ENCODE assay signal across 19 cellular contexts in genomic region chr7:150520145-150520544, GRCh38. TPM values are rescaled to one million over a fixed set of nuclear protein-coding genes. Genes with fewer than 3 reads are reported as not detected.
DNase-seq lines count a peak whose midpoint lies in the region; ATAC-seq, FAIRE-seq and TF ChIP-seq lines count a peak whose summit lies in the region.
"Had no signal": no experiment of that assay in that cellular context is flagged by ENCODE, and none has a peak within 500 bp of the region (broad histone marks: within the 10 kb centered on the region; RNA-seq: fewer than 3 reads in every experiment).

No MANE protein-coding gene starts in this region.

- peak overlapping the region; percentile 97 for H3K4me3 Mint-ChIP-seq in stimulated activated naive CD8-positive, alpha-beta T cell treated with anti-CD3 and anti-CD28 coated beads, Interleukin-15, Interleukin-2, amounts not matched to agents 100 ng/mL and 50 ng/mL, for 24 hours
- H3K4me3 Mint-ChIP-seq: endodermal cell had no signal

- H3K18ac ChIP-seq in H1 (ENCODE audit: extremely low read depth, low read length) = no peak overlapping the region

- no peaks in the 10 kb centered on the region for H4K20me1 ChIP-seq in H1 (replicated peaks in 1 of 2; ENCODE audit: control insufficient read depth in 1 of 2, insufficient read depth in 2 of 2, low read length in 2 of 2)
- no peaks in the 10 kb centered on the region for H4K20me1 ChIP-seq in PC-9 (ENCODE audit: insufficient read depth)

- no peak overlapping the region for H2BK5ac ChIP-seq in H1 (ENCODE audit: low read depth, low read length)

- no peak for TF ChIP-seq CTCF in H1 (IDR thresholded peaks at IDR 0.05; ENCODE audit: control extremely low read depth in 1 of 3, insufficient read depth in 1 of 3, low read depth in 1 of 3, low read length in 3 of 3)
- no peak for TF ChIP-seq CTCF in PC-9 (conservative IDR thresholded peaks at IDR 0.05)
- TF ChIP-seq CTCF in dorsolateral prefrontal cortex (IDR thresholded peaks at IDR 0.05 in 54 of 56, conservative IDR thresholded peaks at IDR 0.05 in 2 of 56; ENCODE audit: low read depth in 1 of 56, partially characterized antibody in 56 of 56) = no peak

- no peak overlapping the region for H2BK12ac ChIP-seq in H1 (ENCODE audit: low read depth, low read length)

- BruUV-seq in PC-9 (replicated peaks; lab: Mats Ljungman, UMichigan) = no TSS peak

- H3K27ac Mint-ChIP-seq in stimulated activated naive CD8-positive, alpha-beta T cell treated with anti-CD3 and anti-CD28 coated beads, Interleukin-15, Interleukin-2, amounts not matched to agents 100 ng/mL and 50 ng/mL, for 24 hours = peak overlapping the region; percentile 99
- H3K27ac Mint-ChIP-seq: endodermal cell had no signal

- peaks cover 54% of the 10 kb centered on the region for H3K4me1 Mint-ChIP-seq in stimulated activated naive CD8-positive, alpha-beta T cell treated with anti-CD3 and anti-CD28 coated beads, Interleukin-15, Interleukin-2, amounts not matched to agents 100 ng/mL and 50 ng/mL, for 24 hours (ENCODE audit: low read depth)
- H3K4me1 Mint-ChIP-seq: endodermal cell had no signal

- peak overlapping the region; percentile 19; the same call in 1 of the 2 replicates for H2BK15ac ChIP-seq in H1 (ENCODE audit: low read length)

- no peaks in the 10 kb centered on the region for H3K9me2 ChIP-seq in PC-9 (ENCODE audit: insufficient read depth)

- CTCF ChIA-PET in H1 (lab: Charles Lee; ENCODE audit: partially characterized antibody) (no interaction called here), PC-9 (lab: Charles Lee) (no interaction called here)

- peaks cover 21% of the 10 kb centered on the region for H3K36me3 Mint-ChIP-seq in stimulated activated naive CD8-positive, alpha-beta T cell treated with anti-CD3 and anti-CD28 coated beads, Interleukin-15, Interleukin-2, amounts not matched to agents 100 ng/mL and 50 ng/mL, for 24 hours (ENCODE audit: low read depth)

- no peak for FAIRE-seq in H1 (lab: Jason Lieb, UNC)
- FAIRE-seq: A549, astrocyte had no signal

- H3K9me3 ChIP-seq in H1 (ENCODE audit: insufficient read depth in 2 of 2, low read depth in 1 of 2, low read length in 1 of 2) = no peaks in the 10 kb centered on the region
- no peaks in the 10 kb centered on the region for H3K9me3 ChIP-seq in PC-9 (ENCODE audit: insufficient read depth, low read depth)
- H3K9me3 ChIP-seq: A549 had no signal

- peak overlapping the region; percentile 46 for H4K91ac ChIP-seq in H1 (replicated peaks; ENCODE audit: insufficient read length, low read length)

- H3K4me3 ChIP-seq in H1 (ENCODE audit: extremely low read depth in 1 of 4, insufficient read depth in 2 of 4, low read depth in 3 of 4, low read length in 4 of 4) = no peak overlapping the region
- H3K4me3 ChIP-seq in PC-9 = no peak overlapping the region
- peak overlapping the region in 12 of 59 donors; percentile 0 to 62 (median 24) for H3K4me3 ChIP-seq in dorsolateral prefrontal cortex
- H3K4me3 ChIP-seq: A549 had no signal

- TF ChIP-seq EP300 in H1 (IDR thresholded peaks at IDR 0.05; ENCODE audit: borderline replicate concordance in 1 of 2, low read depth in 2 of 2, low read length in 2 of 2) = no peak

- H3K36me3 ChIP-seq in H1 (ENCODE audit: control insufficient read depth in 2 of 4, insufficient read depth in 4 of 4, low read length in 3 of 4) = no peaks in the 10 kb centered on the region
- H3K36me3 ChIP-seq in PC-9 (ENCODE audit: low read depth) = no peaks in the 10 kb centered on the region

- no peak overlapping the region for H3K4me2 ChIP-seq in H1 (ENCODE audit: insufficient read depth in 1 of 2, low read depth in 2 of 2, low read length in 2 of 2)
- no peak overlapping the region for H3K4me2 ChIP-seq in PC-9
- H3K4me2 ChIP-seq: A549 had no signal

- no peak overlapping the region for H3K14ac ChIP-seq in H1 (ENCODE audit: insufficient read length)

- peak overlapping the region; percentile 69 for H2BK120ac ChIP-seq in H1 (replicated peaks; ENCODE audit: low read depth, low read length)

- H3K23ac ChIP-seq in H1 (ENCODE audit: insufficient read length) = no peak overlapping the region

- H2AFZ ChIP-seq in H1 (ENCODE audit: low read length) = peak overlapping the region; percentile 85
- no peak overlapping the region for H2AFZ ChIP-seq in PC-9

- 83% methylated on average over 8 of the region's 8 CpGs; no CpG with 5 or more reads in 1 of the 2 experiments for WGBS in H1 (ENCODE audit: extremely low coverage in 1 of 2, insufficient coverage in 1 of 2, insufficient read length in 1 of 2, insufficient replicate concordance in 2 of 2, low coverage in 1 of 2, low lambda C conversion rate in 2 of 2, missing lambda C conversion rate in 1 of 2), 2 experiments

- H3K79me2 ChIP-seq in H1 (ENCODE audit: control insufficient read depth in 1 of 2, insufficient read depth in 2 of 2, low read length in 2 of 2) = no peaks in the 10 kb centered on the region
- no peaks in the 10 kb centered on the region for H3K79me2 ChIP-seq in PC-9 (ENCODE audit: low read depth)

- intact Hi-C loops in PC-9 (cut with micrococcal nuclease; ENCODE audit: unreplicated experiment) = no loop called here
- intact Hi-C loops in dorsolateral prefrontal cortex (cut with DNase I) = no loop called here

- no peak for ATAC-seq in GM19467 (IDR thresholded peaks at IDR 0.05; ENCODE audit: unreplicated experiment)
- ATAC-seq: A549 had no signal

- H3K9me3 Mint-ChIP-seq in stimulated activated naive CD8-positive, alpha-beta T cell treated with anti-CD3 and anti-CD28 coated beads, Interleukin-15, Interleukin-2, amounts not matched to agents 100 ng/mL and 50 ng/mL, for 24 hours = peaks cover 2% of the 10 kb centered on the region

- H3K4me1 ChIP-seq in H1 (replicated peaks in 1 of 4; ENCODE audit: control insufficient read depth in 3 of 4, insufficient read depth in 4 of 4, low read length in 3 of 4) (peaks cover 0 to 4% (median 3%) of the 10 kb centered on the region in 4 experiments; a peak in 2 of 7 replicates), PC-9 (replicated peaks; ENCODE audit: insufficient read depth) (no peaks in the 10 kb centered on the region)
- H3K4me1 ChIP-seq: A549 had no signal

- H3F3A ChIP-seq in PC-9 (ENCODE audit: insufficient read depth, low read depth) = no peaks in the 10 kb centered on the region

- no peak for TF ChIP-seq POLR2A in H1 (IDR thresholded peaks at IDR 0.05; ENCODE audit: control extremely low read depth in 1 of 2, low read depth in 2 of 2, low read length in 2 of 2)

- H4K5ac ChIP-seq in H1 (ENCODE audit: insufficient read length, low read depth, low read length) = no peak overlapping the region

- no peak overlapping the region for H3K9ac ChIP-seq in H1 (replicated peaks in 1 of 4; ENCODE audit: extremely low read depth in 1 of 4, low read depth in 3 of 4, low read length in 3 of 4)

- H3K27me3 ChIP-seq in H1 (replicated peaks in 1 of 4; ENCODE audit: control insufficient read depth in 3 of 4, extremely low read depth in 1 of 4, insufficient read depth in 3 of 4, low read length in 3 of 4) (no peaks in the 10 kb centered on the region), PC-9 (ENCODE audit: insufficient read depth, low read depth) (peaks cover 76% of the 10 kb centered on the region), dorsolateral prefrontal cortex (no peaks in the 10 kb centered on the region)

- peak overlapping the region; percentile 91 for H3K4ac ChIP-seq in H1 (replicated peaks; ENCODE audit: insufficient read length, low read depth, low read length)

- H3K27me3 Mint-ChIP-seq in stimulated activated naive CD8-positive, alpha-beta T cell treated with anti-CD3 and anti-CD28 coated beads, Interleukin-15, Interleukin-2, amounts not matched to agents 100 ng/mL and 50 ng/mL, for 24 hours = no peaks in the 10 kb centered on the region

- no peak overlapping the region for H3K56ac ChIP-seq in H1 (replicated peaks; ENCODE audit: insufficient read length, low read depth, low read length)

- POLR2A ChIA-PET in H1 (lab: Charles Lee; ENCODE audit: partially characterized antibody) (no interaction called here), PC-9 (lab: Charles Lee; ENCODE audit: unreplicated experiment) (no interaction called here)

- TF ChIP-seq RAD21 in H1 (IDR thresholded peaks at IDR 0.05 in 1 of 2, conservative IDR thresholded peaks at IDR 0.05 in 1 of 2; ENCODE audit: low read depth in 2 of 2, low read length in 2 of 2) = no peak

- no peaks in the 10 kb centered on the region for H3K23me2 ChIP-seq in H1 (ENCODE audit: low read depth, low read length)

- H3K79me1 ChIP-seq in H1 (ENCODE audit: low read depth, low read length) = no peaks in the 10 kb centered on the region

- H2AK5ac ChIP-seq in H1 (ENCODE audit: low read depth, low read length) = no peak overlapping the region

- H2BK20ac ChIP-seq in H1 (ENCODE audit: low read length) = no peak overlapping the region

- H3K27ac ChIP-seq in H1 (ENCODE audit: low read depth, low read length) (no peak overlapping the region), PC-9 (no peak overlapping the region), dorsolateral prefrontal cortex (peak overlapping the region in 11 of 59 donors; percentile 4 to 81 (median 26))
- H3K27ac ChIP-seq: A549 had no signal

- DNase-seq in activated CD4-positive, alpha-beta T cell treated with anti-CD3 and anti-CD28 coated beads for 48 hours = peak; percentile 60
- no peak for DNase-seq in activated CD4-positive, alpha-beta T cell treated with anti-CD3 and anti-CD28 coated beads, Interleukin-2, amount 50 U/mL, for 1 hour
- DNase-seq in activated T-cell treated with anti-CD3 and anti-CD28 coated beads for 48 hours (ENCODE audit: low read depth) = peak; percentile 33
- DNase-seq in H1 (ENCODE audit: low read depth in 1 of 2, low spot score in 2 of 2) = no peak
- no peak for DNase-seq in PC-9
- no peak for DNase-seq in dorsolateral prefrontal cortex
- DNase-seq: activated CD4-positive, CD25-positive, alpha-beta regulatory T cell; endodermal cell; glutamatergic neuron; HCEC 1CT; NCI-H1048; NCI-H510A treated with DMSO at 0.1 percent for 48 hours; SIG-M5 had no signal

- H4K8ac ChIP-seq in H1 (ENCODE audit: extremely low read depth, insufficient read depth, low read length) = 0 out of 2 replicates have a peak overlapping the region, but pooled peaks have one; percentile 15

RNA-seq across cellular contexts. Expression of gene GIMAP7, which starts 5.5 kb away (rescaled TPM):
- not detected in 2 replicates for total RNA-seq in H1 (2021; fragmentation: NEBNext Ultra II Directional; extraction: Animal tissue kit (Norgen Biotek cat#: 25700))
- polyA plus RNA-seq in H1 (2011; rRNA removed) = not detected in 2 replicates
- polyA plus RNA-seq in H1 (2011; cell fraction: cytosol; rRNA removed) = not detected
- not detected for polyA plus RNA-seq in H1 (2011; cell fraction: nucleus; rRNA removed)
- not detected in 4 replicates for polyA plus RNA-seq in H1 (2012, experiment 1 of 2)
- polyA plus RNA-seq in H1 (2012, experiment 2 of 2) = not detected
- not detected for polyA plus RNA-seq in H1 (2013, experiment 1 of 2)
- 0.04 TPM for polyA plus RNA-seq in H1 (2013, experiment 2 of 2)
- not detected in 2 replicates for polyA minus RNA-seq in H1 (2011; rRNA and poly(A)+ RNA removed)
- polyA minus RNA-seq in H1 (2011; cell fraction: cytosol; rRNA and poly(A)+ RNA removed) = not detected
- not detected for polyA minus RNA-seq in H1 (2011; cell fraction: nucleus; rRNA and poly(A)+ RNA removed)
- total RNA-seq in PC-9 (2021) (not detected in 2 replicates), dorsolateral prefrontal cortex (10 to 100 TPM in 23 of 120 experiments, 1 to 10 TPM in 97; 3.1 to 21.0 (median 7.4) TPM)
- total RNA-seq: astrocyte, endodermal cell, HT1080, osteocyte had no signal
- polyA plus RNA-seq: A549 had no signal

RNA-seq across cellular contexts. Expression of gene GIMAP4, which starts 47.0 kb away (rescaled TPM):
- total RNA-seq in H1 (2021; fragmentation: NEBNext Ultra II Directional; extraction: Animal tissue kit (Norgen Biotek cat#: 25700)) = 0.22 TPM in 1 of 2 replicates, not detected in the other
- 0.20 TPM in 1 of 2 replicates, not detected in the other for polyA plus RNA-seq in H1 (2011; rRNA removed)
- 0.27 TPM for polyA plus RNA-seq in H1 (2011; cell fraction: cytosol; rRNA removed)
- not detected for polyA plus RNA-seq in H1 (2011; cell fraction: nucleus; rRNA removed)
- 0.23 TPM in 1 of 4 replicates, not detected in the others for polyA plus RNA-seq in H1 (2012, experiment 1 of 2)
- not detected for polyA plus RNA-seq in H1 (2012, experiment 2 of 2)
- 0.10 TPM for polyA plus RNA-seq in H1 (2013, experiment 1 of 2)
- 0.11 TPM for polyA plus RNA-seq in H1 (2013, experiment 2 of 2)
- polyA minus RNA-seq in H1 (2011; rRNA and poly(A)+ RNA removed) = 0.54 TPM in 1 of 2 replicates, not detected in the other
- polyA minus RNA-seq in H1 (2011; cell fraction: cytosol; rRNA and poly(A)+ RNA removed) = not detected
- not detected for polyA minus RNA-seq in H1 (2011; cell fraction: nucleus; rRNA and poly(A)+ RNA removed)
- total RNA-seq in PC-9 (2021) = not detected in 2 replicates
- 10 to 100 TPM in 113 of 120 experiments, 1 to 10 TPM in 7; 7.2 to 40.3 (median 15.1) TPM for total RNA-seq in dorsolateral prefrontal cortex
- total RNA-seq: astrocyte, HT1080, osteocyte had no signal
- polyA plus RNA-seq: A549 had no signal

Comparison
In these comparisons a context has a peak if more than half of its experiments do, and no peak if none do; other contexts are left out.
1. DNase-seq: peak in activated CD4-positive, alpha-beta T cell treated with anti-CD3 and anti-CD28 coated beads for 48 hours (single experiment) and activated T-cell treated with anti-CD3 and anti-CD28 coated beads for 48 hours (single experiment); none in activated CD4-positive, alpha-beta T cell treated with anti-CD3 and anti-CD28 coated beads, Interleukin-2, amount 50 U/mL, for 1 hour (single experiment), H1 (0 of 2), PC-9 (0 of 2) and dorsolateral prefrontal cortex (0 of 10).